14 cellular contexts compared by ENCODE assay signal in genomic region chr12:42741771-42742510, GRCh38.
DNase-seq lines count a peak whose midpoint lies in the region; ATAC-seq and TF ChIP-seq lines count a peak whose summit lies in the region.
"Had no signal": no experiment of that assay in that cellular context is flagged by ENCODE, and none has a peak within 500 bp of the region (broad histone marks: within the 10 kb centered on the region; RNA-seq: fewer than 3 reads in every experiment).

No MANE protein-coding gene starts in this region.

- no peaks in the 10 kb centered on the region for H3K79me1 ChIP-seq in mesendoderm (ENCODE audit: low read length)

- peak overlapping the region; percentile 60 for H2BK15ac ChIP-seq in mesendoderm (replicated peaks; ENCODE audit: low read depth)

- TF ChIP-seq CTCF in AG10803 (conservative IDR thresholded peaks at IDR 0.05; ENCODE audit: low read length): no peak

- H2BK5ac ChIP-seq in mesendoderm (ENCODE audit: low read length): no peak overlapping the region

- ATAC-seq in GM21515 (IDR thresholded peaks at IDR 0.05; ENCODE audit: unreplicated experiment) (no peak), HG02610 (IDR thresholded peaks at IDR 0.05; ENCODE audit: unreplicated experiment) (no peak)
- ATAC-seq: HCT116 had no signal

- H3K4me1 ChIP-seq in mesendoderm (ENCODE audit: control insufficient read depth, low read depth, low read length): peaks cover 17% of the 10 kb centered on the region
- H3K4me1 ChIP-seq: BLaER1 had no signal

- H3K4me2 ChIP-seq in mesendoderm (ENCODE audit: low read length): no peak overlapping the region
- H3K4me2 ChIP-seq: BLaER1 had no signal

- no peak overlapping the region for H2AK5ac ChIP-seq in mesendoderm (ENCODE audit: low read length)

- no peak overlapping the region for H3K4ac ChIP-seq in mesendoderm (ENCODE audit: low read depth, low read length)

- WGBS in mesendoderm (ENCODE audit: extremely low coverage, insufficient coverage, low lambda C conversion rate): no CpG with 5 or more reads among the region's 7 CpGs

- H3K4me3 ChIP-seq in AG10803 (ENCODE audit: low read length): no peak overlapping the region
- no peak overlapping the region for H3K4me3 ChIP-seq in mesendoderm (ENCODE audit: low read length)
- H3K4me3 ChIP-seq: BLaER1 had no signal

- no peak overlapping the region for H3K23ac ChIP-seq in mesendoderm (ENCODE audit: low read length)

- no peak overlapping the region for H4K5ac ChIP-seq in mesendoderm (ENCODE audit: low read length)

- no peak overlapping the region for H2BK120ac ChIP-seq in mesendoderm (ENCODE audit: low read depth, low read length)

- H3K18ac ChIP-seq in mesendoderm (ENCODE audit: low read length): no peak overlapping the region

- no peak overlapping the region for H3K9ac ChIP-seq in mesendoderm (ENCODE audit: low read length)
- H3K9ac ChIP-seq: BLaER1 had no signal

- H3K27ac ChIP-seq in mesendoderm (ENCODE audit: low read depth, low read length): no peak overlapping the region
- H3K27ac ChIP-seq: BLaER1 had no signal

- no peak overlapping the region for H3K56ac ChIP-seq in mesendoderm (ENCODE audit: low read length)

- H3K36me3 ChIP-seq in mesendoderm (ENCODE audit: control insufficient read depth, insufficient read depth, low read length): no peaks in the 10 kb centered on the region
- H3K36me3 ChIP-seq: BLaER1 had no signal

- H3K27me3 ChIP-seq in mesendoderm (ENCODE audit: insufficient read depth, low read length, poor library complexity): no peaks in the 10 kb centered on the region
- H3K27me3 ChIP-seq: BLaER1 had no signal

- H4K8ac ChIP-seq in mesendoderm (ENCODE audit: low read depth, low read length): no peak overlapping the region

- no peaks in the 10 kb centered on the region for H3K79me2 ChIP-seq in mesendoderm (ENCODE audit: control insufficient read depth, insufficient read depth, low read length)

- DNase-seq in AG10803 (ENCODE audit: low read depth): peak; percentile 69
- DNase-seq in NCI-H226: peak; percentile 71
- peak; percentile 51 for DNase-seq in dedifferentiated amniotic fluid mesenchymal stem cell (ENCODE audit: extremely low spot score)
- DNase-seq in mesendoderm: peak; percentile 44
- no peak for DNase-seq in islet precursor cell
- DNase-seq in activated naive CD4-positive, alpha-beta T cell treated with anti-CD3 and anti-CD28 coated beads, Interleukin-2, amount 50 U/mL, for 16 hours: no peak
- DNase-seq: activated B cell treated with CpG ODN at 0.5 μM for 24 hours; activated T-cell treated with anti-CD3 and anti-CD28 coated beads, Interleukin-2, amount 50 U/mL, for 24 hours; caudate nucleus; Karpas-422 had no signal

Comparison
In these comparisons a context has a peak if more than half of its experiments do, and no peak if none do; other contexts are left out.
1. DNase-seq: peak in AG10803 (single experiment), NCI-H226 (single experiment), dedifferentiated amniotic fluid mesenchymal stem cell (single experiment) and mesendoderm (single experiment); none in islet precursor cell (single experiment) and activated naive CD4-positive, alpha-beta T cell treated with anti-CD3 and anti-CD28 coated beads, Interleukin-2, amount 50 U/mL, for 16 hours (single experiment).